In genomic region chr12:132359971-132360370, GRCh38 we compare ENCODE assay signal across 17 cellular contexts. TPM values are rescaled to one million over a fixed set of nuclear protein-coding genes. Genes with fewer than 3 reads are reported as not detected.
"Had no signal": no experiment of that assay in that cellular context is flagged by ENCODE, and none has a peak within 500 bp of the region (broad histone marks: within the 10 kb centered on the region; RNA-seq: fewer than 3 reads in every experiment).

No MANE protein-coding gene starts in this region.

- H3K36me3 ChIP-seq: breast epithelium, left lung had no signal

- H3K27ac Mint-ChIP-seq: activated CD8-positive, alpha-beta T cell treated with anti-CD3 and anti-CD28 coated beads for 36 hours; activated naive CD8-positive, alpha-beta T cell treated with anti-CD3 and anti-CD28 coated beads for 36 hours; effector memory CD8-positive, alpha-beta T cell; nephron; T-helper 17 cell; WTC11 had no signal

- H3K27ac ChIP-seq: breast epithelium, foreskin keratinocyte, left lung, psoas muscle had no signal

- H3K4me1 Mint-ChIP-seq: activated naive CD8-positive, alpha-beta T cell treated with anti-CD3 and anti-CD28 coated beads for 36 hours; T-helper 17 cell had no signal

- H3K36me3 Mint-ChIP-seq: activated naive CD8-positive, alpha-beta T cell treated with anti-CD3 and anti-CD28 coated beads for 36 hours had no signal

- H3K27me3 ChIP-seq: foreskin keratinocyte had no signal

- H3K9me3 ChIP-seq: psoas muscle had no signal

- ATAC-seq: activated CD8-positive, alpha-beta T cell treated with anti-CD3 and anti-CD28 coated beads for 36 hours; activated T-cell treated with anti-CD3 and anti-CD28 coated beads, Interleukin-2, amount 50 U/mL, for 4 hours; effector memory CD8-positive, alpha-beta T cell; foreskin keratinocyte; left lung; psoas muscle; sciatic nerve; T-helper 17 cell; WTC11 had no signal

- H3K9me3 Mint-ChIP-seq: activated T-cell treated with anti-CD3 and anti-CD28 coated beads, Interleukin-2, amount 50 U/mL, for 4 hours had no signal

- H3K4me3 Mint-ChIP-seq: activated CD8-positive, alpha-beta T cell treated with anti-CD3 and anti-CD28 coated beads for 36 hours; activated naive CD8-positive, alpha-beta T cell treated with anti-CD3 and anti-CD28 coated beads for 36 hours; activated T-cell treated with anti-CD3 and anti-CD28 coated beads, Interleukin-2, amount 50 U/mL, for 4 hours; effector memory CD8-positive, alpha-beta T cell; nephron; T-helper 17 cell; WTC11 had no signal

- H3K4me3 ChIP-seq: breast epithelium, left lung, psoas muscle had no signal

- H3K27me3 Mint-ChIP-seq: activated CD8-positive, alpha-beta T cell treated with anti-CD3 and anti-CD28 coated beads for 36 hours; activated naive CD8-positive, alpha-beta T cell treated with anti-CD3 and anti-CD28 coated beads for 36 hours; effector memory CD8-positive, alpha-beta T cell; T-helper 17 cell had no signal

- H3K4me1 ChIP-seq: breast epithelium, foreskin keratinocyte, left lung, psoas muscle had no signal

- DNase-seq: activated CD4-positive, alpha-beta T cell treated with anti-CD3 and anti-CD28 coated beads for 48 hours; activated CD8-positive, alpha-beta T cell treated with anti-CD3 and anti-CD28 coated beads for 36 hours; activated effector memory CD4-positive, alpha-beta T cell treated with anti-CD3 and anti-CD28 coated beads, Interleukin-2, amount 50 U/mL, for 16 hours; activated naive CD8-positive, alpha-beta T cell treated with anti-CD3 and anti-CD28 coated beads for 36 hours; activated T-cell treated with anti-CD3 and anti-CD28 coated beads, Interleukin-2, amount 50 U/mL, for 4 hours; cerebellar nuclear complex; dermis blood vessel endothelial cell; effector memory CD8-positive, alpha-beta T cell; foreskin keratinocyte; mesendoderm had no signal

RNA-seq across cellular contexts. Expression of gene GALNT9, which starts 30.6 kb away (rescaled TPM):
- total RNA-seq: activated CD8-positive, alpha-beta T cell treated with anti-CD3 and anti-CD28 coated beads for 36 hours; activated naive CD8-positive, alpha-beta T cell treated with anti-CD3 and anti-CD28 coated beads for 36 hours; foreskin keratinocyte; psoas muscle; sciatic nerve; T-helper 17 cell had no signal
- polyA plus RNA-seq: foreskin keratinocyte had no signal
